In the genomic region with DNA sequence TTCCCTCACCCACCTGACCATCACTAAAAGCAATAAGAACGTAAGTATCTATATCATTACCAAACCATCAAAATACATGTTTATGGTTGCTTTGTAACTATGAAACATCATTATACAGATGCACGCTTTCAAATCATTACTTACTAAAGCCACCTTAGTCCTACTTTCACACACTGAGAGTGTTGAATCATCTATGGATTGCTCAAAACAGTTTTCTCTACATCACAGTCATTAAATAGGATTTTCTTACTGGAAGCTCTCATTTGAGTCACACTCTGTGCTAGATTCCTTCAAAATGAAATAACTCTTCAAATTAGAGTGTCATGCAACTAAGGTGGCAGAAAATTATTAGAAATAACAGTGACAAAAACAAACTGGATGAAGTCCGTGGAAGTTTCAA, we compare ENCODE assay signal across 26 cellular contexts.
"Had no signal": no experiment of that assay in that cellular context is flagged by ENCODE, and none has a peak within 500 bp of the region (broad histone marks: within the 10 kb centered on the region; RNA-seq: fewer than 3 reads in every experiment).

No MANE protein-coding gene starts in this region.

- H3K27me3 Mint-ChIP-seq: activated CD4-positive, alpha-beta memory T cell treated with anti-CD3 and anti-CD28 coated beads for 36 hours; activated CD4-positive, alpha-beta T cell treated with anti-CD3 and anti-CD28 coated beads, Interleukin-2, amount 10 ng/mL, durations not matched to agents 7 days and 5 days; activated naive CD4-positive, alpha-beta T cell treated with anti-CD3 and anti-CD28 coated beads, Interleukin-2, amount 50 U/mL, for 24 hours; T-cell had no signal

- H3K36me3 ChIP-seq: MG63 had no signal

- H3K27me3 ChIP-seq: MG63 had no signal

- H3K36me3 Mint-ChIP-seq: activated CD4-positive, alpha-beta memory T cell treated with anti-CD3 and anti-CD28 coated beads for 36 hours; activated naive CD4-positive, alpha-beta T cell treated with anti-CD3 and anti-CD28 coated beads, Interleukin-2, amount 50 U/mL, for 24 hours; brain; T-cell had no signal

- H3K4me3 ChIP-seq: MG63, PC-9 had no signal

- ATAC-seq: activated T-cell treated with anti-CD3 and anti-CD28 coated beads, Interleukin-2, amount 50 U/mL, for 4 hours; T-cell had no signal

- H3K9me3 Mint-ChIP-seq: activated CD4-positive, alpha-beta memory T cell treated with anti-CD3 and anti-CD28 coated beads for 36 hours; activated CD4-positive, alpha-beta T cell treated with anti-CD3 and anti-CD28 coated beads, Interleukin-2, amount 10 ng/mL, durations not matched to agents 7 days and 5 days; activated naive CD4-positive, alpha-beta T cell treated with anti-CD3 and anti-CD28 coated beads, Interleukin-2, amount 50 U/mL, for 24 hours; brain had no signal

- H3K4me2 ChIP-seq: PC-9 had no signal

- H3K9me3 ChIP-seq: MG63 had no signal

- H3K27ac ChIP-seq: PC-9, VCaP had no signal

- H3K4me3 Mint-ChIP-seq: activated CD4-positive, alpha-beta memory T cell treated with anti-CD3 and anti-CD28 coated beads for 36 hours; activated CD4-positive, alpha-beta T cell treated with anti-CD3 and anti-CD28 coated beads, Interleukin-2, amount 10 ng/mL, durations not matched to agents 7 days and 5 days; activated naive CD4-positive, alpha-beta T cell treated with anti-CD3 and anti-CD28 coated beads, Interleukin-2, amount 50 U/mL, for 24 hours; activated T-cell treated with anti-CD3 and anti-CD28 coated beads, Interleukin-2, amount 50 U/mL, for 4 hours; brain; T-cell had no signal

- DNase-seq: activated CD4-positive, alpha-beta memory T cell treated with anti-CD3 and anti-CD28 coated beads for 36 hours; activated CD4-positive, alpha-beta T cell treated with anti-CD3 and anti-CD28 coated beads, Interleukin-2, amount 10 ng/mL, durations not matched to agents 7 days and 5 days; activated CD4-positive, CD25-positive, alpha-beta regulatory T cell; activated CD8-positive, alpha-beta memory T cell treated with anti-CD3 and anti-CD28 coated beads for 24 hours; activated effector memory CD4-positive, alpha-beta T cell treated with Interleukin-2 at 50 U/mL for 16 hours; activated naive CD4-positive, alpha-beta T cell; activated T-cell treated with anti-CD3 and anti-CD28 coated beads, Interleukin-2, amount 50 U/mL, for 4 hours; amygdala; MG63; MV-4-11; NCI-H1092 treated with DMSO at 0.1 percent for 48 hours; NCI-H1417 treated with DMSO at 0.1 percent for 48 hours; NCI-H1694; NCI-H2029; NCI-H2107; NCI-H2171 treated with DMSO at 0.1 percent for 48 hours; NCI-H226; NCI-H69; SIG-M5; T-cell; T-helper 2 cell; T1000 had no signal

- H2AFZ ChIP-seq: PC-9 had no signal

- H3K4me1 Mint-ChIP-seq: activated CD4-positive, alpha-beta T cell treated with anti-CD3 and anti-CD28 coated beads, Interleukin-2, amount 10 ng/mL, durations not matched to agents 7 days and 5 days; activated naive CD4-positive, alpha-beta T cell treated with anti-CD3 and anti-CD28 coated beads, Interleukin-2, amount 50 U/mL, for 24 hours; T-cell had no signal

- H3K27ac Mint-ChIP-seq: activated CD4-positive, alpha-beta memory T cell treated with anti-CD3 and anti-CD28 coated beads for 36 hours; activated CD4-positive, alpha-beta T cell treated with anti-CD3 and anti-CD28 coated beads, Interleukin-2, amount 10 ng/mL, durations not matched to agents 7 days and 5 days; activated naive CD4-positive, alpha-beta T cell treated with anti-CD3 and anti-CD28 coated beads, Interleukin-2, amount 50 U/mL, for 24 hours; brain; T-cell had no signal
